22 cellular contexts compared by ENCODE assay signal in the genomic region with DNA sequence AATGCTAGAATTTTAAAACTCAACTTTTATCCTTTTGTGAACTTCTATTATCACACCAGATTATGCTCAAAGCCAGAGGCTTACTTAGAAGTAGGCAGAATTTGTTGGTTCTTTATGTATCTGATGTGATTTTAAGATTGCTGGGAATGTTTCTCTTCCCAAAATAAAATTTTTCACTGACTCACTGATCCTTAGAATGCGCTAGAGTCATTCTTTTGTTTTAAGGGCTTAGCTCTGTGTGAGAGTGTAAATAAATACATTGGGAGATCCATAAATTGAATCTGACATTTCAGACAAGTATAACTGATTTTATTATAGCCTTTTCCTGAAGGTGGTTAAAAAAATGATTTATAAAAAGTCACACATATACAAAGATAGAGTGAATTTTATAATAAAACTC.
DNase-seq lines count a peak whose midpoint lies in the region; TF ChIP-seq lines count a peak whose summit lies in the region.
"Had no signal": no experiment of that assay in that cellular context is flagged by ENCODE, and none has a peak within 500 bp of the region (broad histone marks: within the 10 kb centered on the region; RNA-seq: fewer than 3 reads in every experiment).

No MANE protein-coding gene starts in this region.

- H3K9ac ChIP-seq in HUES48 (ENCODE audit: low read depth, low read length), result peak overlapping the region; percentile 47; the same call in 1 of the 2 replicates

- TF ChIP-seq CTCF in brain microvascular endothelial cell (IDR thresholded peaks at IDR 0.05; ENCODE audit: low read depth, low read length, missing control alignments), result no peak
- TF ChIP-seq CTCF in foreskin fibroblast (IDR thresholded peaks at IDR 0.05; ENCODE audit: low read depth, low read length), result no peak

- H3K4me1 ChIP-seq in HUES48 (ENCODE audit: control insufficient read depth, insufficient read depth, low read length), result peaks cover 42% of the 10 kb centered on the region
- H3K4me1 ChIP-seq: right atrium auricular region had no signal

- H3K9me3 ChIP-seq in HUES48 (ENCODE audit: control insufficient read depth, insufficient read depth, low read length), result no peaks in the 10 kb centered on the region
- H3K9me3 ChIP-seq: right atrium auricular region had no signal

- H3K4me3 ChIP-seq in HUES48 (ENCODE audit: low read depth, low read length) (no peak overlapping the region), brain microvascular endothelial cell (ENCODE audit: low read depth, low read length) (no peak overlapping the region), foreskin fibroblast (ENCODE audit: low read depth in 1 of 2, low read length in 2 of 2) (no peak overlapping the region)
- H3K4me3 ChIP-seq: cardiac muscle cell, right atrium auricular region had no signal

- H3K27ac ChIP-seq in HUES48 (ENCODE audit: low read depth, low read length) (peak overlapping the region; percentile 87), brain microvascular endothelial cell (peak overlapping the region; percentile 6)
- H3K27ac ChIP-seq: cardiac muscle cell, HL-60, right atrium auricular region had no signal

- intact Hi-C loops in posterior cingulate gyrus (cut with DNase I), result no loop called here

- in situ Hi-C loops in brain microvascular endothelial cell (cut with HindIII; ENCODE audit: low pct_ligation_motif_present, low sequenced_read_pairs), result no loop called here

- H3K36me3 ChIP-seq in HUES48 (ENCODE audit: control insufficient read depth, insufficient read depth, low read length) (no peaks in the 10 kb centered on the region), brain microvascular endothelial cell (replicated peaks) (no peaks in the 10 kb centered on the region)
- H3K36me3 ChIP-seq: cardiac muscle cell, right atrium auricular region had no signal

- H3K27me3 ChIP-seq in HUES48 (ENCODE audit: control insufficient read depth, insufficient read depth, low read length) (no peaks in the 10 kb centered on the region), brain microvascular endothelial cell (replicated peaks) (no peaks in the 10 kb centered on the region)
- H3K27me3 ChIP-seq: cardiac muscle cell, right atrium auricular region had no signal

- DNase-seq in A172 (ENCODE audit: low spot score) (peak; percentile 13), brain microvascular endothelial cell (no peak), foreskin fibroblast (peak; percentile 6 to 16), NCI-H526 treated with DMSO at 0.1 percent for 48 hours (lab: John Stamatoyannopoulos, UW) (no peak), posterior cingulate gyrus (no peak), MV-4-11 (lab: John Stamatoyannopoulos, UW) (no peak)
- DNase-seq in stimulated activated CD8-positive, alpha-beta memory T cell treated with anti-CD3 and anti-CD28 coated beads, Interleukin-4, amount 100 ng/mL, for 48 hours, result no peak
- DNase-seq: activated T-cell treated with anti-CD3 and anti-CD28 coated beads, Interleukin-2, amount 50 U/mL, for 48 hours; GOT3; KG1; mesenchymal stem cell; NCI-H1092 treated with DMSO at 0.1 percent for 48 hours; NCI-H2081 treated with DMSO at 0.1 percent for 48 hours; NCI-H510A treated with DMSO at 0.1 percent for 48 hours; SHP77; stimulated activated naive CD4-positive, alpha-beta T cell treated with Interleukin-2 at 50 U/mL for 16 hours; T-helper 2 cell; trophoblast cell had no signal

Comparison
In these comparisons a context has a peak if more than half of its experiments do, and no peak if none do; other contexts are left out.
1. DNase-seq: peak in A172 (single experiment) and foreskin fibroblast (2 of 2); none in brain microvascular endothelial cell (single experiment), stimulated activated CD8-positive, alpha-beta memory T cell treated with anti-CD3 and anti-CD28 coated beads, Interleukin-4, amount 100 ng/mL, for 48 hours (single experiment), NCI-H526 treated with DMSO at 0.1 percent for 48 hours (single experiment), posterior cingulate gyrus (0 of 10) and MV-4-11 (single experiment).